Comparison of ENCODE assay signal across 15 cellular contexts in the genomic region with DNA sequence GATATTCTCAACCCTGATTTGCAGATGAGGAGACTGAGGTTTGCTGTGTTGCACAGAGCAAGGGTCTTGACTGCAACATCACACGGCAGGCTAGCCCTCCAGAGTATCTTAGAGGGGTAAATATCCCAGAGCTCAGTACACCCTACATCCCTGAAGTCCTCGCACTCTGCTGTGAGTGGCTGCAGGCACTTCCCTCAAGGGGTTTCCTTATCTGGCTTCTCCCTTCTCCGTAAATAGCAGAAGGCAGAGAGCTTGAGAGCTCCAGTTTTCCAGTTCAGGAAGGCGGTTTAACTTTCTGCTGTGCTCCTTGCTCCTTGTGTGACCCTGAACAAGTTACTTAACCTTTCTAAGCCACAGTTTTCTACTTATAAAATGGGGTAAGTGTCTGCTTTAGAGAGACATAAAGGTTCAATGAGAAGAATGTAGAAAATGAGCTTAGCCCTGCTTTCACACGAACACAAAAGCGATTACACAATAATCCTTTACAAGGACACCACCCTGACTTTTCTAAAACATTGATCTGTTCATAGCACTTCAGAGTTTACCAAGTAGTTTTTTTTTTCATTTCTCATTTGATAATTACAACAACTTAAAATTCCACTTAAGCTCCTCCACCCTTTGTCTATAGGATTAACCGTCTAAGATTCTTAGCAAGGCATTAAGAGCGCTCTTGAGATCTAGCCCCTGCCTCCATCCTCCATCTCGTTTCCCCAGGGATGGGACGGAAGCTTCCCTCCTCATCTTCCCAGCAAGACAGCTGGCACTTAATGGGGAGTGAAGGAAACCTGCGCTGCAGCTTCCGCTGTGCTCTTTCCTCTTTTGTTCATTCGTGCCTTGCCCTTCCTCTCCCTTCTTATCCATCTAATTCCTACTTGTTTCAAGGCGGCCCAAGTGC.
DNase-seq lines count a peak whose midpoint lies in the region; ATAC-seq, FAIRE-seq and TF ChIP-seq lines count a peak whose summit lies in the region.
"Had no signal": no experiment of that assay in that cellular context is flagged by ENCODE, and none has a peak within 500 bp of the region (broad histone marks: within the 10 kb centered on the region; RNA-seq: fewer than 3 reads in every experiment).

No MANE protein-coding gene starts in this region.

- H3K4me3 Mint-ChIP-seq in GM23338 (no peak overlapping the region), glutamatergic neuron (ENCODE audit: unreplicated experiment) (peak overlapping the region; percentile 65), neural crest cell (peak overlapping the region; percentile 21)
- H3K4me3 Mint-ChIP-seq: dendritic cell treated with granulocyte-macrophage colony-stimulating factor and Interleukin-4, amounts not matched to agents 40 ng/mL and 50 ng/mL, for 4 days; stimulated activated effector memory CD8-positive, alpha-beta T cell treated with anti-CD3 and anti-CD28 coated beads, Interleukin-12 subunit alpha, Interleukin-12 subunit beta, amount 100 ng/mL, for 72 hours had no signal

- H3K9me3 Mint-ChIP-seq in GM23338 (no peaks in the 10 kb centered on the region), glutamatergic neuron (ENCODE audit: unreplicated experiment) (no peaks in the 10 kb centered on the region), neural crest cell (no peaks in the 10 kb centered on the region)
- H3K9me3 Mint-ChIP-seq: dendritic cell treated with granulocyte-macrophage colony-stimulating factor and Interleukin-4, amounts not matched to agents 40 ng/mL and 50 ng/mL, for 4 days; stimulated activated effector memory CD8-positive, alpha-beta T cell treated with anti-CD3 and anti-CD28 coated beads, Interleukin-12 subunit alpha, Interleukin-12 subunit beta, amount 100 ng/mL, for 72 hours had no signal

- no peak for FAIRE-seq in GM12892 (lab: Jason Lieb, UNC)

- H3K4me1 ChIP-seq in GM23338 (ENCODE audit: insufficient read depth), result no peaks in the 10 kb centered on the region; the same call in 1 of the 2 replicates
- H3K4me1 ChIP-seq: right lobe of liver had no signal

- H3K27me3 Mint-ChIP-seq in GM23338 (ENCODE audit: insufficient read depth, low read depth, poor library complexity) (peaks cover 2% of the 10 kb centered on the region), glutamatergic neuron (ENCODE audit: unreplicated experiment) (peaks cover 1% of the 10 kb centered on the region), neural crest cell (ENCODE audit: low read depth) (peaks cover 7% of the 10 kb centered on the region)
- H3K27me3 Mint-ChIP-seq: dendritic cell treated with granulocyte-macrophage colony-stimulating factor and Interleukin-4, amounts not matched to agents 40 ng/mL and 50 ng/mL, for 4 days had no signal

- H3K79me2 ChIP-seq in GM23338 (replicated peaks; ENCODE audit: insufficient read depth), result no peaks in the 10 kb centered on the region

- H3K27ac ChIP-seq in GM23338 (ENCODE audit: low read depth), result no peak overlapping the region
- H3K27ac ChIP-seq: C4-2B, right lobe of liver had no signal

- H3K4me1 Mint-ChIP-seq in GM23338 (peaks cover 22% of the 10 kb centered on the region), glutamatergic neuron (ENCODE audit: low read depth, unreplicated experiment) (peaks cover 18% of the 10 kb centered on the region), neural crest cell (peaks cover 12% of the 10 kb centered on the region)
- H3K4me1 Mint-ChIP-seq: stimulated activated effector memory CD8-positive, alpha-beta T cell treated with anti-CD3 and anti-CD28 coated beads, Interleukin-12 subunit alpha, Interleukin-12 subunit beta, amount 100 ng/mL, for 72 hours had no signal

- peaks cover 5% of the 10 kb centered on the region; the same call in 1 of the 2 replicates for H3K36me3 ChIP-seq in GM23338 (ENCODE audit: insufficient read depth)
- H3K36me3 ChIP-seq: MG63 had no signal

- no peak for TF ChIP-seq CTCF in GM23338 (conservative IDR thresholded peaks at IDR 0.05; ENCODE audit: low read depth in 2 of 2)
- no peak for TF ChIP-seq CTCF in glutamatergic neuron (IDR thresholded peaks at IDR 0.05; ENCODE audit: partially characterized antibody, unreplicated experiment)
- TF ChIP-seq CTCF in neural crest cell (conservative IDR thresholded peaks at IDR 0.05), result no peak

- H3K36me3 Mint-ChIP-seq in GM23338 (ENCODE audit: low read depth) (0 out of 3 replicates have a peak, but pooled peaks cover 3% of the 10 kb centered on the region), glutamatergic neuron (ENCODE audit: unreplicated experiment) (no peaks in the 10 kb centered on the region), neural crest cell (ENCODE audit: low read depth) (peaks cover 4% of the 10 kb centered on the region)

- peak; percentile 61 for ATAC-seq in GM23338
- ATAC-seq: stimulated activated effector memory CD8-positive, alpha-beta T cell treated with anti-CD3 and anti-CD28 coated beads, Interleukin-12 subunit alpha, Interleukin-12 subunit beta, amount 100 ng/mL, for 72 hours had no signal

- no peak for TF ChIP-seq POLR2A in GM12892 (IDR thresholded peaks at IDR 0.05; ENCODE audit: low read depth, low read length)

- H3K27me3 ChIP-seq in GM23338 (ENCODE audit: insufficient read depth), result no peaks in the 10 kb centered on the region
- H3K27me3 ChIP-seq: MG63, right lobe of liver had no signal

- H3F3A ChIP-seq in GM23338 (replicated peaks; ENCODE audit: low read depth), result no peaks in the 10 kb centered on the region

- no peaks in the 10 kb centered on the region for H3K9me2 ChIP-seq in GM23338 (ENCODE audit: insufficient read depth)

- H2AFZ ChIP-seq in GM23338, result no peak overlapping the region

- DNase-seq in GM23338 (ENCODE audit: low spot score), result peak; percentile 30
- DNase-seq in NCI-H82 treated with DMSO at 0.1 percent for 48 hours (lab: John Stamatoyannopoulos, UW; ENCODE audit: unreplicated experiment), result peak; percentile 96
- peak; percentile 45 for DNase-seq in glutamatergic neuron
- no peak for DNase-seq in neural crest cell (ENCODE audit: low read depth, low spot score)
- no peak for DNase-seq in amygdala (lab: John Stamatoyannopoulos, UW)
- DNase-seq in OCI-M1 (lab: John Stamatoyannopoulos, UW), result no peak
- DNase-seq in NCI-H1092 treated with DMSO at 0.1 percent for 48 hours (lab: John Stamatoyannopoulos, UW), result no peak
- DNase-seq in GM12892 (ENCODE audit: insufficient read length), result no peak
- DNase-seq: MG63; NCI-H226; right lobe of liver; stimulated activated CD4-positive, alpha-beta T cell treated with anti-CD3 and anti-CD28 coated beads, Interleukin-4, amount 100 ng/mL, for 24 hours had no signal

- no peaks in the 10 kb centered on the region for H4K20me1 ChIP-seq in GM23338 (replicated peaks; ENCODE audit: insufficient read depth)

- H3K27ac Mint-ChIP-seq in GM23338 (no peak overlapping the region; the same call in 1 of the 2 replicates), glutamatergic neuron (ENCODE audit: unreplicated experiment) (peak overlapping the region; percentile 97), neural crest cell (ENCODE audit: unreplicated experiment) (peak overlapping the region; percentile 52)
- H3K27ac Mint-ChIP-seq: dendritic cell treated with granulocyte-macrophage colony-stimulating factor and Interleukin-4, amounts not matched to agents 40 ng/mL and 50 ng/mL, for 4 days; stimulated activated effector memory CD8-positive, alpha-beta T cell treated with anti-CD3 and anti-CD28 coated beads, Interleukin-12 subunit alpha, Interleukin-12 subunit beta, amount 100 ng/mL, for 72 hours had no signal

- H3K4me3 ChIP-seq in GM23338, result no peak overlapping the region
- H3K4me3 ChIP-seq: MG63, right lobe of liver had no signal

- H3K4me2 ChIP-seq in GM23338, result no peak overlapping the region

TF ChIP-seq in GM23338, 12 proteins besides CTCF, POLR2A, EP300 and RAD21 (continues in another document):
- TF ChIP-seq EZH2 (IDR thresholded peaks at IDR 0.05; ENCODE audit: low read depth, unreplicated experiment) (no peak), EZH2phosphoT487 (IDR thresholded peaks at IDR 0.05; ENCODE audit: unreplicated experiment) (no peak), STAT1 (IDR thresholded peaks at IDR 0.05; ENCODE audit: unreplicated experiment) (no peak), JUNB (IDR thresholded peaks at IDR 0.05; ENCODE audit: unreplicated experiment) (no peak)

Comparison
In these comparisons a context has a peak if more than half of its experiments do, and no peak if none do; other contexts are left out.
1. DNase-seq: peak in GM23338 (single experiment), NCI-H82 treated with DMSO at 0.1 percent for 48 hours (single experiment) and glutamatergic neuron (single experiment); none in neural crest cell (single experiment), amygdala (0 of 56), OCI-M1 (single experiment), NCI-H1092 treated with DMSO at 0.1 percent for 48 hours (single experiment) and GM12892 (single experiment).